Comparison of ENCODE assay signal across 11 cellular contexts in genomic region chr12:26768611-26769603, GRCh38.
DNase-seq lines count a peak whose midpoint lies in the region; ATAC-seq, FAIRE-seq and TF ChIP-seq lines count a peak whose summit lies in the region.
"Had no signal": no experiment of that assay in that cellular context is flagged by ENCODE, and none has a peak within 500 bp of the region (broad histone marks: within the 10 kb centered on the region; RNA-seq: fewer than 3 reads in every experiment).

No MANE protein-coding gene starts in this region.

- H3K36me3 ChIP-seq in KMS-11 (ENCODE audit: insufficient read depth) (no peaks in the 10 kb centered on the region), kidney (ENCODE audit: control insufficient read depth in 1 of 2, insufficient read depth in 2 of 2, low read length in 2 of 2) (no peaks in the 10 kb centered on the region)

- peaks cover 63% of the 10 kb centered on the region for H3K36me3 Mint-ChIP-seq in T-cell

- H3K9ac ChIP-seq in KMS-11 (no peak overlapping the region), kidney (ENCODE audit: low read length in 2 of 2) (no peak overlapping the region)

- H3K27me3 Mint-ChIP-seq in T-cell, result no peaks in the 10 kb centered on the region
- H3K27me3 Mint-ChIP-seq: activated CD4-positive, alpha-beta memory T cell treated with anti-CD3 and anti-CD28 coated beads for 36 hours had no signal

- H3K9me3 Mint-ChIP-seq in T-cell, result peaks cover 3 to 16% (median 5%) of the 10 kb centered on the region in 3 donors

- H3K4me1 ChIP-seq in KMS-11 (ENCODE audit: low read depth, poor library complexity, severe bottlenecking) (peaks cover 30% of the 10 kb centered on the region), kidney (ENCODE audit: control insufficient read depth in 1 of 2, insufficient read depth in 1 of 2, low read depth in 1 of 2, low read length in 2 of 2) (peaks cover 5 to 12% of the 10 kb centered on the region in 2 donors)

- CTCF ChIA-PET in T-cell (lab: Charles Lee), result no interaction called here

- POLR2A ChIA-PET in T-cell (lab: Charles Lee), result no interaction called here

- no peak overlapping the region for H3K27ac Mint-ChIP-seq in T-cell
- H3K27ac Mint-ChIP-seq: activated CD4-positive, alpha-beta memory T cell treated with anti-CD3 and anti-CD28 coated beads for 36 hours; endodermal cell had no signal

- no peak overlapping the region for H3K4me3 Mint-ChIP-seq in T-cell
- H3K4me3 Mint-ChIP-seq: activated CD4-positive, alpha-beta memory T cell treated with anti-CD3 and anti-CD28 coated beads for 36 hours; endodermal cell had no signal

- H3K79me2 ChIP-seq in KMS-11 (ENCODE audit: insufficient read depth, low read depth), result no peaks in the 10 kb centered on the region

- TF ChIP-seq POLR2A in GM12892 (IDR thresholded peaks at IDR 0.05; ENCODE audit: low read depth, low read length), result no peak

- peak; percentile 89 for FAIRE-seq in GM12892 (lab: Jason Lieb, UNC)
- FAIRE-seq in kidney (lab: Jason Lieb, UNC), result no peak

- DNase-seq in GM12892 (ENCODE audit: insufficient read length) (no peak), left colon (no peak), T-cell (no peak), NCI-H2171 treated with DMSO at 0.1 percent for 48 hours (lab: John Stamatoyannopoulos, UW) (no peak), GF-D8 (lab: John Stamatoyannopoulos, UW) (no peak), kidney (no peak)
- DNase-seq: activated CD4-positive, alpha-beta memory T cell treated with anti-CD3 and anti-CD28 coated beads for 36 hours; endodermal cell; NCI-H1092 treated with DMSO at 0.1 percent for 48 hours had no signal

- H3K4me1 Mint-ChIP-seq in T-cell, result peaks cover 20 to 25% (median 23%) of the 10 kb centered on the region in 3 donors

- no peaks in the 10 kb centered on the region for H4K20me1 ChIP-seq in KMS-11 (ENCODE audit: insufficient read depth)

- H3K4me3 ChIP-seq in KMS-11 (IDR thresholded peaks at IDR 0.05; ENCODE audit: insufficient read depth, low read depth, low read length) (no peak overlapping the region), kidney (ENCODE audit: low read length in 2 of 2) (no peak overlapping the region)

- no peak for TF ChIP-seq CTCF in KMS-11 (conservative IDR thresholded peaks at IDR 0.05; ENCODE audit: low read depth, low read length)
- TF ChIP-seq CTCF in kidney (IDR thresholded peaks at IDR 0.05; ENCODE audit: borderline replicate concordance, extremely low read depth, insufficient read depth), result no peak

- H3K4me2 ChIP-seq in KMS-11, result peak overlapping the region; percentile 22; the same call in 1 of the 2 replicates

- no peaks in the 10 kb centered on the region for H3K27me3 ChIP-seq in KMS-11 (ENCODE audit: insufficient read depth, low read depth)

- ATAC-seq in GM21576 (IDR thresholded peaks at IDR 0.05; ENCODE audit: unreplicated experiment), result peak; percentile 42
- peak; percentile 73 for ATAC-seq in left colon
- ATAC-seq in T-cell (replicated peaks in 1 of 4), result no peak

- H3K27ac ChIP-seq in KMS-11, result no peak overlapping the region
- peak overlapping the region in 1 of 2 donors; percentile 36 for H3K27ac ChIP-seq in kidney (ENCODE audit: low read depth in 2 of 2, low read length in 2 of 2)

- intact Hi-C loops in left colon (cut with DNase I, micrococcal nuclease) (no loop called here), kidney (cut with DNase I) (no loop called here)

- H2AFZ ChIP-seq in KMS-11 (ENCODE audit: low read depth), result no peak overlapping the region

- H3K9me3 ChIP-seq in kidney (ENCODE audit: control insufficient read depth in 1 of 2, low read length in 2 of 2), result no peaks in the 10 kb centered on the region

Comparison
In these comparisons a context has a peak if more than half of its experiments do, and no peak if none do; other contexts are left out.
1. ATAC-seq: peak in GM21576 (single experiment) and left colon (single experiment); none in T-cell (0 of 4).